11 cellular contexts compared by ENCODE assay signal in genomic region chr17:33492082-33492481, GRCh38.
"Had no signal": no experiment of that assay in that cellular context is flagged by ENCODE, and none has a peak within 500 bp of the region (broad histone marks: within the 10 kb centered on the region; RNA-seq: fewer than 3 reads in every experiment).

No MANE protein-coding gene starts in this region.

- DNase-seq: GM23248, GOT3, H7, H9, HCEC 1CT, HFFc6 had no signal

- H3K9ac ChIP-seq: GM23248 had no signal

- H2AFZ ChIP-seq: GM23248, GM23338 had no signal

- H3K27ac Mint-ChIP-seq: GM23338, H9, HFFc6 had no signal

- H3K4me3 ChIP-seq: GM23248, GM23338, HAP-1 had no signal

- H3K4me3 Mint-ChIP-seq: GM23338, H9, HFFc6 had no signal

- H3K9me3 Mint-ChIP-seq: GM23338, H9 had no signal

- H3K4me1 ChIP-seq: HAP-1 had no signal

- H3K4me1 Mint-ChIP-seq: GM23338, H9 had no signal

- FAIRE-seq: H1, H54 had no signal

- H3K36me3 ChIP-seq: HAP-1 had no signal

- H3K9me3 ChIP-seq: HAP-1 had no signal

- H3K27ac ChIP-seq: GM23248 had no signal

- H3K4me2 ChIP-seq: GM23338 had no signal

- ATAC-seq: GM23338, HCT116 had no signal
